ENCODE assay signal across 2 cellular contexts in the genomic region with DNA sequence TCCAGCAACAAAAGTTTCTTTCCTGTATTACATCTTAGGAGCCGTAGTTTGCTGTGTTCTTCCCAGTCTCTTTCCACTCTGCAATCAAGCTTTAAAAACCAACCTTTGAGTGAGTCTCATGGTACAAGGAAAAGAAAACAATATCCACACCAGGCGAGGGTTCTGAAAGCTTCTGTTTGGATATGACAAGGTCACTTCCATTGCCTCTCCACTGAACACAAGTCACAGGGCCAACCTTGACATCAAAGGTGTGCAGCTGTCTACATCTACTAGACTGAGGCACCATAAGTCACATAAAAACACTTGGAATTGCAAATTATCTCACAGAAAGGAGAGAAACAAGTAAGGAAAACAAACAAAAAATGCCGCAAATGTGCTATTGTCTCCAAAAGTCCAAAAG.
TF ChIP-seq lines count a peak whose summit lies in the region.

No MANE protein-coding gene starts in this region.

TF ChIP-seq in GM23338, 12 proteins besides CTCF, POLR2A, EP300 and RAD21 (continued from another document):
- TF ChIP-seq, protein P1, sequence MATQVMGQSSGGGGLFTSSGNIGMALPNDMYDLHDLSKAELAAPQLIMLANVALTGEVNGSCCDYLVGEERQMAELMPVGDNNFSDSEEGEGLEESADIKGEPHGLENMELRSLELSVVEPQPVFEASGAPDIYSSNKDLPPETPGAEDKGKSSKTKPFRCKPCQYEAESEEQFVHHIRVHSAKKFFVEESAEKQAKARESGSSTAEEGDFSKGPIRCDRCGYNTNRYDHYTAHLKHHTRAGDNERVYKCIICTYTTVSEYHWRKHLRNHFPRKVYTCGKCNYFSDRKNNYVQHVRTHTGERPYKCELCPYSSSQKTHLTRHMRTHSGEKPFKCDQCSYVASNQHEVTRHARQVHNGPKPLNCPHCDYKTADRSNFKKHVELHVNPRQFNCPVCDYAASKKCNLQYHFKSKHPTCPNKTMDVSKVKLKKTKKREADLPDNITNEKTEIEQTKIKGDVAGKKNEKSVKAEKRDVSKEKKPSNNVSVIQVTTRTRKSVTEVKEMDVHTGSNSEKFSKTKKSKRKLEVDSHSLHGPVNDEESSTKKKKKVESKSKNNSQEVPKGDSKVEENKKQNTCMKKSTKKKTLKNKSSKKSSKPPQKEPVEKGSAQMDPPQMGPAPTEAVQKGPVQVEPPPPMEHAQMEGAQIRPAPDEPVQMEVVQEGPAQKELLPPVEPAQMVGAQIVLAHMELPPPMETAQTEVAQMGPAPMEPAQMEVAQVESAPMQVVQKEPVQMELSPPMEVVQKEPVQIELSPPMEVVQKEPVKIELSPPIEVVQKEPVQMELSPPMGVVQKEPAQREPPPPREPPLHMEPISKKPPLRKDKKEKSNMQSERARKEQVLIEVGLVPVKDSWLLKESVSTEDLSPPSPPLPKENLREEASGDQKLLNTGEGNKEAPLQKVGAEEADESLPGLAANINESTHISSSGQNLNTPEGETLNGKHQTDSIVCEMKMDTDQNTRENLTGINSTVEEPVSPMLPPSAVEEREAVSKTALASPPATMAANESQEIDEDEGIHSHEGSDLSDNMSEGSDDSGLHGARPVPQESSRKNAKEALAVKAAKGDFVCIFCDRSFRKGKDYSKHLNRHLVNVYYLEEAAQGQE (IDR thresholded peaks at IDR 0.05; ENCODE audit: unreplicated experiment) = no peak

TF ChIP-seq in H1, 55 proteins besides CTCF, POLR2A, EP300 and RAD21 (continued from another document):
- TF ChIP-seq, protein P2, sequence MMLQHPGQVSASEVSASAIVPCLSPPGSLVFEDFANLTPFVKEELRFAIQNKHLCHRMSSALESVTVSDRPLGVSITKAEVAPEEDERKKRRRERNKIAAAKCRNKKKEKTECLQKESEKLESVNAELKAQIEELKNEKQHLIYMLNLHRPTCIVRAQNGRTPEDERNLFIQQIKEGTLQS (IDR thresholded peaks at IDR 0.05; ENCODE audit: insufficient read depth, low read depth, low read length) = no peak
- no peak for TF ChIP-seq GTF2F1 (IDR thresholded peaks at IDR 0.05; ENCODE audit: borderline replicate concordance, low read depth, low read length)
- TF ChIP-seq HDAC2 (IDR thresholded peaks at IDR 0.05; ENCODE audit: borderline replicate concordance in 1 of 2, low read depth in 2 of 2, low read length in 2 of 2) = no peak
- TF ChIP-seq TEAD4 (IDR thresholded peaks at IDR 0.05; ENCODE audit: low read depth, low read length) = no peak
- no peak for TF ChIP-seq CBX8 (IDR thresholded peaks at IDR 0.05; ENCODE audit: borderline replicate concordance, low read depth, low read length)
- TF ChIP-seq USF2 (IDR thresholded peaks at IDR 0.05; ENCODE audit: low read length) = no peak
- TF ChIP-seq YY1 (IDR thresholded peaks at IDR 0.05; ENCODE audit: low read depth, low read length) = no peak
- no peak for TF ChIP-seq CHD2 (IDR thresholded peaks at IDR 0.05; ENCODE audit: low read length)
- no peak for TF ChIP-seq ZNF274 (IDR thresholded peaks at IDR 0.05; ENCODE audit: borderline replicate concordance, extremely low read depth, low read length)
- no peak for TF ChIP-seq CREB1 (IDR thresholded peaks at IDR 0.05)
